ENCODE assay signal across 31 cellular contexts in genomic region chr1:16149146-16149545, GRCh38. TPM values are rescaled to one million over a fixed set of nuclear protein-coding genes. Genes with fewer than 3 reads are reported as not detected.
"Had no signal": no experiment of that assay in that cellular context is flagged by ENCODE, and none has a peak within 500 bp of the region (broad histone marks: within the 10 kb centered on the region; RNA-seq: fewer than 3 reads in every experiment).

No MANE protein-coding gene starts in this region.

- H3K9ac ChIP-seq: parathyroid adenoma had no signal

- H3K4me3 ChIP-seq: esophagus muscularis mucosa, hepatocyte, left lung, thyroid gland had no signal

- H3K9me3 ChIP-seq: esophagus muscularis mucosa, left lung, neutrophil, thyroid gland had no signal

- H3K27ac ChIP-seq: hepatocyte, left lung, neutrophil, parathyroid adenoma, VCaP had no signal

- H3K27ac Mint-ChIP-seq: activated CD4-positive, alpha-beta T cell treated with anti-CD3 and anti-CD28 coated beads, Interleukin-2, amount 10 ng/mL, durations not matched to agents 7 days and 5 days; activated CD8-positive, alpha-beta memory T cell treated with anti-CD3 and anti-CD28 coated beads, Interleukin-2, amount 10 ng/mL, durations not matched to agents 7 days and 5 days; activated CD8-positive, alpha-beta T cell treated with anti-CD3 and anti-CD28 coated beads for 36 hours; immature natural killer cell; natural killer cell; stimulated activated naive CD8-positive, alpha-beta T cell treated with anti-CD3 and anti-CD28 coated beads, Interleukin-15, Interleukin-2, amounts not matched to agents 100 ng/mL and 50 ng/mL, for 24 hours; T-helper 2 cell treated with Interferon-gamma antibody and Interleukin-4, amounts not matched to agents 5 μg/mL and 100 μg/mL, for 36 hours had no signal

- H3K79me2 ChIP-seq: parathyroid adenoma had no signal

- DNase-seq: activated CD4-positive, alpha-beta T cell treated with anti-CD3 and anti-CD28 coated beads, Interleukin-2, amount 10 ng/mL, durations not matched to agents 7 days and 5 days; activated CD8-positive, alpha-beta memory T cell treated with anti-CD3 and anti-CD28 coated beads, Interleukin-2, amount 10 ng/mL, durations not matched to agents 7 days and 5 days; activated CD8-positive, alpha-beta T cell treated with anti-CD3 and anti-CD28 coated beads for 36 hours; activated gamma-delta T cell treated with Interleukin-2 at 50 U/mL for 16 hours; activated T-cell treated with anti-CD3 and anti-CD28 coated beads for 4 hours; aorta; central memory CD4-positive, alpha-beta T cell; effector memory CD4-positive, alpha-beta T cell; glutamatergic neuron; immature natural killer cell; kidney glomerular epithelial cell; left lung; midbrain; natural killer cell; right cardiac atrium; stimulated activated CD4-positive, alpha-beta T cell treated with anti-CD3 and anti-CD28 coated beads, Interleukin-12 subunit alpha, Interleukin-12 subunit beta, amount 100 ng/mL, for 4 hours; stimulated activated CD4-positive, alpha-beta T cell treated with anti-CD3 and anti-CD28 coated beads, Interleukin-4, amount 100 ng/mL, for 4 hours; substantia nigra; thyroid gland had no signal

- H3K4me2 ChIP-seq: hepatocyte had no signal

- FAIRE-seq: colon, endothelial cell of umbilical vein, frontal cortex had no signal

- H2AFZ ChIP-seq: hepatocyte, parathyroid adenoma had no signal

- H3K36me3 Mint-ChIP-seq: activated CD8-positive, alpha-beta memory T cell treated with anti-CD3 and anti-CD28 coated beads, Interleukin-2, amount 10 ng/mL, durations not matched to agents 7 days and 5 days; activated naive CD4-positive, alpha-beta T cell treated with anti-CD3 and anti-CD28 coated beads, Interleukin-2, amount 50 U/mL, for 24 hours; immature natural killer cell; natural killer cell had no signal

- H3K9me3 Mint-ChIP-seq: activated CD4-positive, alpha-beta T cell treated with anti-CD3 and anti-CD28 coated beads, Interleukin-2, amount 10 ng/mL, durations not matched to agents 7 days and 5 days; activated CD8-positive, alpha-beta T cell treated with anti-CD3 and anti-CD28 coated beads for 36 hours; activated naive CD4-positive, alpha-beta T cell treated with anti-CD3 and anti-CD28 coated beads, Interleukin-2, amount 50 U/mL, for 24 hours; immature natural killer cell; natural killer cell; stimulated activated naive CD8-positive, alpha-beta T cell treated with anti-CD3 and anti-CD28 coated beads, Interleukin-15, Interleukin-2, amounts not matched to agents 100 ng/mL and 50 ng/mL, for 24 hours; T-helper 2 cell treated with Interferon-gamma antibody and Interleukin-4, amounts not matched to agents 5 μg/mL and 100 μg/mL, for 36 hours had no signal

- ATAC-seq: activated CD4-positive, CD25-positive, alpha-beta regulatory T cell treated with anti-CD3 and anti-CD28 coated beads, Interleukin-2, amount 50 U/mL, for 24 hours; activated CD8-positive, alpha-beta memory T cell treated with anti-CD3 and anti-CD28 coated beads, Interleukin-2, amount 10 ng/mL, durations not matched to agents 7 days and 5 days; activated CD8-positive, alpha-beta T cell treated with anti-CD3 and anti-CD28 coated beads for 36 hours; left lung; natural killer cell; right cardiac atrium had no signal

- H3K4me3 Mint-ChIP-seq: activated CD4-positive, alpha-beta T cell treated with anti-CD3 and anti-CD28 coated beads, Interleukin-2, amount 10 ng/mL, durations not matched to agents 7 days and 5 days; activated CD8-positive, alpha-beta memory T cell treated with anti-CD3 and anti-CD28 coated beads, Interleukin-2, amount 10 ng/mL, durations not matched to agents 7 days and 5 days; activated CD8-positive, alpha-beta T cell treated with anti-CD3 and anti-CD28 coated beads for 36 hours; activated naive CD4-positive, alpha-beta T cell treated with anti-CD3 and anti-CD28 coated beads, Interleukin-2, amount 50 U/mL, for 24 hours; stimulated activated naive CD8-positive, alpha-beta T cell treated with anti-CD3 and anti-CD28 coated beads, Interleukin-15, Interleukin-2, amounts not matched to agents 100 ng/mL and 50 ng/mL, for 24 hours; T-helper 2 cell treated with Interferon-gamma antibody and Interleukin-4, amounts not matched to agents 5 μg/mL and 100 μg/mL, for 36 hours had no signal

- H3K36me3 ChIP-seq: neutrophil had no signal

- H3K27me3 ChIP-seq: esophagus muscularis mucosa, hepatocyte, thyroid gland had no signal

RNA-seq across cellular contexts. Expression of gene EPHA2, which starts 6.7 kb away (rescaled TPM):
- total RNA-seq: activated CD4-positive, alpha-beta T cell treated with anti-CD3 and anti-CD28 coated beads, Interleukin-2, amount 10 ng/mL, durations not matched to agents 7 days and 5 days; activated CD8-positive, alpha-beta memory T cell treated with anti-CD3 and anti-CD28 coated beads, Interleukin-2, amount 10 ng/mL, durations not matched to agents 7 days and 5 days; activated CD8-positive, alpha-beta T cell treated with anti-CD3 and anti-CD28 coated beads for 36 hours had no signal
- polyA plus RNA-seq: immature natural killer cell had no signal
